ENCODE assay signal across 20 cellular contexts in genomic region chr12:53699673-53700015, GRCh38. TPM values are rescaled to one million over a fixed set of nuclear protein-coding genes. Genes with fewer than 3 reads are reported as not detected.
A peak's percentile ranks its signal among the peaks of the same experiment; 100 is the strongest.
DNase-seq lines count a peak whose midpoint lies in the region; TF ChIP-seq lines count a peak whose summit lies in the region.
"Had no signal": no experiment of that assay in that cellular context is flagged by ENCODE, and none has a peak within 500 bp of the region (broad histone marks: within the 10 kb centered on the region; RNA-seq: fewer than 3 reads in every experiment).

No MANE protein-coding gene starts in this region.

- no peak overlapping the region for H4K91ac ChIP-seq in trophoblast cell (ENCODE audit: low read depth, low read length)

- no peak overlapping the region for H3K9ac ChIP-seq in trophoblast cell (ENCODE audit: low read length)
- H3K9ac ChIP-seq: BLaER1 had no signal

- H3K4me2 ChIP-seq in trophoblast cell (ENCODE audit: low read length), result no peak overlapping the region
- H3K4me2 ChIP-seq: A549, BLaER1 had no signal

- no peak overlapping the region for H2AK5ac ChIP-seq in trophoblast cell (ENCODE audit: low read length)

- peaks cover 3 to 6% of the 10 kb centered on the region in 2 experiments for H3K4me1 ChIP-seq in trophoblast cell (ENCODE audit: control insufficient read depth in 1 of 2, insufficient read depth in 2 of 2, low read length in 2 of 2)
- H3K4me1 ChIP-seq: BLaER1 had no signal

- H4K12ac ChIP-seq in trophoblast cell (ENCODE audit: low read depth, low read length), result no peak overlapping the region

- no peak overlapping the region for H2BK12ac ChIP-seq in trophoblast cell (ENCODE audit: low read length)

- no peak overlapping the region for H3K14ac ChIP-seq in trophoblast cell (ENCODE audit: low read length)

- H3K4ac ChIP-seq in trophoblast cell (ENCODE audit: low read depth, low read length), result no peak overlapping the region

- TF ChIP-seq CTCF in WERI-Rb-1 (IDR thresholded peaks at IDR 0.05; ENCODE audit: low read depth, low read length), result no peak

- H3K27ac ChIP-seq in trophoblast cell (ENCODE audit: low read depth, low read length), result no peak overlapping the region
- no peak overlapping the region for H3K27ac ChIP-seq in WERI-Rb-1
- H3K27ac ChIP-seq: 22Rv1, A549, BLaER1 had no signal

- H3K27me3 ChIP-seq in trophoblast cell (ENCODE audit: insufficient read depth, low read length) (peaks cover 35% of the 10 kb centered on the region), WERI-Rb-1 (ENCODE audit: insufficient read depth, low read depth, severe bottlenecking) (no peaks in the 10 kb centered on the region)

- WGBS in trophoblast cell (ENCODE audit: extremely low coverage, insufficient coverage, insufficient read length), result no CpG with 5 or more reads among the region's 5 CpGs

- H3K36me3 ChIP-seq in trophoblast cell (ENCODE audit: control insufficient read depth in 1 of 2, insufficient read depth in 2 of 2, low read length in 2 of 2) (no peaks in the 10 kb centered on the region), WERI-Rb-1 (no peaks in the 10 kb centered on the region)
- H3K36me3 ChIP-seq: BLaER1 had no signal

- no peaks in the 10 kb centered on the region for H3K79me2 ChIP-seq in trophoblast cell (ENCODE audit: control insufficient read depth, insufficient read depth, low read length, poor library complexity)

- peaks cover 1% of the 10 kb centered on the region for H3K9me3 ChIP-seq in trophoblast cell (ENCODE audit: insufficient read depth, low read depth, low read length)
- H3K9me3 ChIP-seq in WERI-Rb-1 (ENCODE audit: severe bottlenecking), result no peaks in the 10 kb centered on the region
- H3K9me3 ChIP-seq: A549, BLaER1 had no signal

- H4K8ac ChIP-seq in trophoblast cell (ENCODE audit: low read depth, low read length), result no peak overlapping the region

- DNase-seq in NCI-H1417 (lab: John Stamatoyannopoulos, UW), result peak in 2 of 3 experiments; percentile 19 to 28
- no peak for DNase-seq in NCI-H1417 treated with DMSO at 0.1 percent for 48 hours (lab: John Stamatoyannopoulos, UW)
- peak; percentile 47 for DNase-seq in NCI-H69 (lab: John Stamatoyannopoulos, UW)
- DNase-seq in left kidney (ENCODE audit: low read depth, low spot score), result peak; percentile 88
- no peak for DNase-seq in trophoblast cell
- no peak for DNase-seq in WERI-Rb-1
- no peak for DNase-seq in kidney tubule cell (ENCODE audit: low spot score)
- DNase-seq in activated gamma-delta T cell treated with Interleukin-2 at 50 U/mL for 16 hours, result no peak
- DNase-seq: CD8-positive, alpha-beta memory T cell; COR-L47; DMS 273 treated with DMSO at 0.1 percent for 48 hours; DMS53; DND-41; EL; H9 had no signal

- no peaks in the 10 kb centered on the region for H3K79me1 ChIP-seq in trophoblast cell (ENCODE audit: low read length)

- no peak overlapping the region for H2AFZ ChIP-seq in trophoblast cell (ENCODE audit: insufficient read depth, low read length, poor library complexity)

- H3K23ac ChIP-seq in trophoblast cell (ENCODE audit: low read length), result no peak overlapping the region

- H2BK5ac ChIP-seq in trophoblast cell (ENCODE audit: low read depth, low read length, poor library complexity), result no peak overlapping the region

- no peak overlapping the region for H2BK120ac ChIP-seq in trophoblast cell (ENCODE audit: insufficient read depth, low read length, poor library complexity)

- peak overlapping the region; percentile 18 for H3K4me3 ChIP-seq in trophoblast cell (ENCODE audit: low read depth, low read length)
- H3K4me3 ChIP-seq in WERI-Rb-1 (ENCODE audit: low read depth, low read length), result no peak overlapping the region
- H3K4me3 ChIP-seq: A549, BLaER1, GM12878 had no signal

- no peak overlapping the region for H3K18ac ChIP-seq in trophoblast cell (ENCODE audit: low read length)

RNA-seq across cellular contexts. Expression of gene ATP5MC2, which starts 23.8 kb away (rescaled TPM):
- polyA plus RNA-seq in trophoblast cell (2013), result 232 and 239 TPM in 2 replicates

RNA-seq across cellular contexts. Expression of gene CALCOCO1, which starts 27.6 kb away (rescaled TPM):
- polyA plus RNA-seq in trophoblast cell (2013), result 44.9 and 46.2 TPM in 2 replicates

RNA-seq across cellular contexts. Expression of gene CISTR, which starts 52.1 kb away (rescaled TPM):
- polyA plus RNA-seq in trophoblast cell (2013), result not detected in 2 replicates
- polyA plus RNA-seq: A549; CD8-positive, alpha-beta memory T cell; H1 had no signal

Comparison
In these comparisons a context has a peak if more than half of its experiments do, and no peak if none do; other contexts are left out.
1. DNase-seq: peak in NCI-H1417 (2 of 3), NCI-H69 (single experiment) and left kidney (single experiment); none in NCI-H1417 treated with DMSO at 0.1 percent for 48 hours (single experiment), trophoblast cell (0 of 2), WERI-Rb-1 (single experiment), kidney tubule cell (single experiment) and activated gamma-delta T cell treated with Interleukin-2 at 50 U/mL for 16 hours (single experiment).